16 cellular contexts compared by ENCODE assay signal in genomic region chr19:18391509-18392075, GRCh38. TPM values are rescaled to one million over a fixed set of nuclear protein-coding genes. Genes with fewer than 3 reads are reported as not detected.
DNase-seq lines count a peak whose midpoint lies in the region; ATAC-seq and TF ChIP-seq lines count a peak whose summit lies in the region.
"Had no signal": no experiment of that assay in that cellular context is flagged by ENCODE, and none has a peak within 500 bp of the region (broad histone marks: within the 10 kb centered on the region; RNA-seq: fewer than 3 reads in every experiment).

No MANE protein-coding gene starts in this region.

- H3K4me1 ChIP-seq in Caco-2 (peaks cover 6% of the 10 kb centered on the region; the same call in 1 of the 2 replicates), NT2/D1 (ENCODE audit: insufficient read depth, insufficient read length) (peaks cover 11% of the 10 kb centered on the region), osteoblast (ENCODE audit: insufficient read depth, low read length) (peaks cover 9% of the 10 kb centered on the region)

- intact Hi-C loops in Caco-2 (cut with micrococcal nuclease; ENCODE audit: unreplicated experiment): no loop called here

- peaks cover 48% of the 10 kb centered on the region for H3K36me3 Mint-ChIP-seq in Caco-2 (ENCODE audit: insufficient read depth, unreplicated experiment)
- H3K36me3 Mint-ChIP-seq: CD4-positive, alpha-beta memory T cell had no signal

- POLR2A ChIA-PET in Caco-2 (lab: Charles Lee): no interaction called here

- H3K27ac Mint-ChIP-seq in Caco-2 (ENCODE audit: unreplicated experiment): peak overlapping the region; percentile 32

- H3K36me3 ChIP-seq in Caco-2 (ENCODE audit: control insufficient read depth, insufficient read depth, low read length): peaks cover 10% of the 10 kb centered on the region
- H3K36me3 ChIP-seq in NT2/D1 (ENCODE audit: insufficient read depth, insufficient read length, low read length): no peaks in the 10 kb centered on the region
- H3K36me3 ChIP-seq in osteoblast (ENCODE audit: insufficient read depth, low read length): peaks cover 14% of the 10 kb centered on the region
- H3K36me3 ChIP-seq: HAP-1 had no signal

- H4K20me1 ChIP-seq in osteoblast (ENCODE audit: insufficient read depth, low read length): no peaks in the 10 kb centered on the region

- H3K27me3 ChIP-seq in Caco-2 (replicated peaks; ENCODE audit: control insufficient read depth, insufficient read depth, low read length): no peaks in the 10 kb centered on the region
- peaks cover 35% of the 10 kb centered on the region for H3K27me3 ChIP-seq in NT2/D1 (ENCODE audit: insufficient read depth, insufficient read length)
- peaks cover 1% of the 10 kb centered on the region for H3K27me3 ChIP-seq in osteoblast (ENCODE audit: insufficient read depth, low read length)

- no peak overlapping the region for H3K4me3 Mint-ChIP-seq in Caco-2 (ENCODE audit: unreplicated experiment)

- H3K79me2 ChIP-seq in osteoblast (ENCODE audit: insufficient read depth, low read length): peaks cover 9% of the 10 kb centered on the region

- TF ChIP-seq CTCF in Caco-2 (IDR thresholded peaks at IDR 0.05; ENCODE audit: insufficient read depth in 1 of 2, low read depth in 1 of 2, low read length in 1 of 2, severe bottlenecking in 1 of 2, unreplicated experiment in 1 of 2) (no peak), osteoblast (IDR thresholded peaks at IDR 0.05; ENCODE audit: extremely low read depth, low read depth, low read length) (no peak)

- BruUV-seq in Caco-2 (replicated peaks; lab: Mats Ljungman, UMichigan): no TSS peak

- no peaks in the 10 kb centered on the region for H3K27me3 Mint-ChIP-seq in Caco-2 (ENCODE audit: insufficient read depth, unreplicated experiment)

- H3K4me3 ChIP-seq in Caco-2 (ENCODE audit: low read depth, low read length) (no peak overlapping the region), NT2/D1 (ENCODE audit: insufficient read length, low read depth) (no peak overlapping the region), osteoblast (ENCODE audit: insufficient read depth, low read length) (no peak overlapping the region)
- H3K4me3 ChIP-seq: HAP-1, SK-N-MC had no signal

- CTCF ChIA-PET in Caco-2 (lab: Charles Lee): interaction anchor here (1.5 to 2.2 kb wide), 2 partner anchors 10 to 43 kb away, joined by 4 to 7 read pairs; no protein-coding TSS in a partner anchor

- no peak overlapping the region for H2AFZ ChIP-seq in osteoblast (ENCODE audit: low read length)

- no peaks in the 10 kb centered on the region for H3K9me3 Mint-ChIP-seq in Caco-2 (ENCODE audit: unreplicated experiment)
- H3K9me3 Mint-ChIP-seq: CD4-positive, alpha-beta memory T cell had no signal

- H3K27ac ChIP-seq in osteoblast (ENCODE audit: low read depth, low read length): no peak overlapping the region
- H3K27ac ChIP-seq: HL-60, SK-N-MC had no signal

- no peak for ATAC-seq in HG02852 (IDR thresholded peaks at IDR 0.05; ENCODE audit: unreplicated experiment)

- H3K4me1 Mint-ChIP-seq in Caco-2 (ENCODE audit: low read depth, unreplicated experiment): no peaks in the 10 kb centered on the region

- H3K9me3 ChIP-seq in Caco-2: no peaks in the 10 kb centered on the region
- H3K9me3 ChIP-seq in NT2/D1 (ENCODE audit: insufficient read depth, low read length): no peaks in the 10 kb centered on the region
- no peaks in the 10 kb centered on the region for H3K9me3 ChIP-seq in osteoblast (ENCODE audit: low read depth, low read length)
- H3K9me3 ChIP-seq: HAP-1 had no signal

- H3K4me2 ChIP-seq in osteoblast (ENCODE audit: insufficient read depth, low read length): no peak overlapping the region

- peak overlapping the region; percentile 24 for H3K9ac ChIP-seq in NT2/D1 (ENCODE audit: insufficient read length, low read depth)

- DNase-seq in Caco-2 (no peak), NT2/D1 (ENCODE audit: low read depth, low spot score) (no peak), osteoblast (ENCODE audit: insufficient read length, low spot score, missing footprints) (peak; percentile 69), NCI-H2227 treated with DMSO at 0.1 percent for 48 hours (lab: John Stamatoyannopoulos, UW) (no peak)
- DNase-seq: CD4-positive, alpha-beta memory T cell; DMS79; NCI-H1436; NCI-H2029; NCI-H2171; NCI-H446 treated with DMSO at 0.1 percent for 48 hours; T-helper 1 cell had no signal

RNA-seq across cellular contexts. Expression of gene GDF15, which starts 5.6 kb away (rescaled TPM):
- total RNA-seq in Caco-2 (2022) (55.3 and 56.1 TPM in 2 replicates), osteoblast (61.6 and 74.2 TPM in 2 replicates)

RNA-seq across cellular contexts. Expression of gene LRRC25, which starts 5.8 kb away (rescaled TPM):
- total RNA-seq in Caco-2 (2022) (not detected in 2 replicates), osteoblast (0.88 and 1.1 TPM in 2 replicates)
- total RNA-seq: M059J had no signal

RNA-seq across cellular contexts. Expression of gene SSBP4, which starts 27.6 kb away (rescaled TPM):
- total RNA-seq in Caco-2 (2022) (46.2 and 49.4 TPM in 2 replicates), osteoblast (77.8 and 90.8 TPM in 2 replicates)

RNA-seq across cellular contexts. Expression of gene ISYNA1, which starts 46.3 kb away (rescaled TPM):
- total RNA-seq in Caco-2 (2022) (65.3 and 67.3 TPM in 2 replicates), osteoblast (7.7 and 8.0 TPM in 2 replicates)

RNA-seq across cellular contexts. Expression of gene PGPEP1, which starts 51.2 kb away (rescaled TPM):
- 25.6 and 26.0 TPM in 2 replicates for total RNA-seq in Caco-2 (2022)
- total RNA-seq in osteoblast: 31.1 and 56.3 TPM in 2 replicates
